Comparison of ENCODE assay signal across 12 cellular contexts in genomic region chr3:112133606-112134334, GRCh38. TPM values are rescaled to one million over a fixed set of nuclear protein-coding genes. Genes with fewer than 3 reads are reported as not detected.
DNase-seq lines count a peak whose midpoint lies in the region; ATAC-seq and TF ChIP-seq lines count a peak whose summit lies in the region.
"Had no signal": no experiment of that assay in that cellular context is flagged by ENCODE, and none has a peak within 500 bp of the region (broad histone marks: within the 10 kb centered on the region; RNA-seq: fewer than 3 reads in every experiment).

No MANE protein-coding gene starts in this region.

- no peak for DNase-seq in activated CD8-positive, alpha-beta memory T cell treated with anti-CD3 and anti-CD28 coated beads, Interleukin-2, amount 10 ng/mL, durations not matched to agents 7 days and 5 days
- no peak for DNase-seq in activated CD8-positive, alpha-beta memory T cell treated with anti-CD3 and anti-CD28 coated beads, Interleukin-2, amount 50 U/mL, for 48 hours
- no peak for DNase-seq in MM.1S
- DNase-seq in middle frontal gyrus (ENCODE audit: extremely low spot score, low spot score), result no peak
- DNase-seq in cortex of kidney (lab: John Stamatoyannopoulos, UW), result no peak
- DNase-seq: ACHN, NCI-H1092, NCI-H345 had no signal

- peak overlapping the region; percentile 80; the same call in 1 of the 2 replicates for H3K9ac ChIP-seq in MM.1S (ENCODE audit: low read length)

- H3F3A ChIP-seq in MM.1S (ENCODE audit: insufficient read depth, low read length), result peaks cover 53% of the 10 kb centered on the region

- no peak for TF ChIP-seq CTCF in MM.1S (IDR thresholded peaks at IDR 0.05; ENCODE audit: low read length)
- no peak for TF ChIP-seq CTCF in neutrophil (IDR thresholded peaks at IDR 0.05)

- H2AFZ ChIP-seq in MM.1S (ENCODE audit: low read length), result 0 out of 2 replicates have a peak overlapping the region, but pooled peaks have one; percentile 2

- CTCF ChIA-PET in activated CD8-positive, alpha-beta memory T cell treated with anti-CD3 and anti-CD28 coated beads, Interleukin-2, amount 10 ng/mL, durations not matched to agents 7 days and 5 days (lab: Charles Lee), result interaction anchor here (1.4 kb wide), 1 partner anchor 120 kb away, joined by 3 read pairs; no protein-coding TSS in a partner anchor

- no peaks in the 10 kb centered on the region for H3K9me3 Mint-ChIP-seq in activated CD8-positive, alpha-beta memory T cell treated with anti-CD3 and anti-CD28 coated beads, Interleukin-2, amount 10 ng/mL, durations not matched to agents 7 days and 5 days (ENCODE audit: low read depth)
- H3K9me3 Mint-ChIP-seq in activated naive CD8-positive, alpha-beta T cell (ENCODE audit: low read depth), result no peaks in the 10 kb centered on the region

- H3K4me3 ChIP-seq in MM.1S (ENCODE audit: low read length) (peak overlapping the region; percentile 68), neutrophil (ENCODE audit: low read depth in 1 of 2, low read length in 1 of 2) (no peak overlapping the region)
- H3K4me3 ChIP-seq: prostate gland had no signal

- H3K4me3 Mint-ChIP-seq in activated CD8-positive, alpha-beta memory T cell treated with anti-CD3 and anti-CD28 coated beads, Interleukin-2, amount 10 ng/mL, durations not matched to agents 7 days and 5 days, result peak overlapping the region; percentile 97
- peak overlapping the region; percentile 92 for H3K4me3 Mint-ChIP-seq in activated naive CD8-positive, alpha-beta T cell

- peak overlapping the region; percentile 94 for H3K27ac ChIP-seq in MM.1S (ENCODE audit: low read length)
- peak overlapping the region; percentile 73 for H3K27ac ChIP-seq in neutrophil
- H3K27ac ChIP-seq: prostate gland had no signal

- H3K9me2 ChIP-seq in MM.1S (replicated peaks; ENCODE audit: insufficient read depth, low read length), result no peaks in the 10 kb centered on the region

- ATAC-seq in activated CD8-positive, alpha-beta memory T cell treated with anti-CD3 and anti-CD28 coated beads, Interleukin-2, amount 10 ng/mL, durations not matched to agents 7 days and 5 days, result no peak
- no peak for ATAC-seq in GM19328 (IDR thresholded peaks at IDR 0.05; ENCODE audit: unreplicated experiment)

- H3K36me3 Mint-ChIP-seq in activated CD8-positive, alpha-beta memory T cell treated with anti-CD3 and anti-CD28 coated beads, Interleukin-2, amount 10 ng/mL, durations not matched to agents 7 days and 5 days, result peaks cover 8% of the 10 kb centered on the region
- peaks cover 2% of the 10 kb centered on the region for H3K36me3 Mint-ChIP-seq in activated naive CD8-positive, alpha-beta T cell

- H3K4me1 ChIP-seq in MM.1S (ENCODE audit: low read length) (peaks cover 70% of the 10 kb centered on the region), neutrophil (ENCODE audit: control insufficient read depth in 1 of 2, insufficient read depth in 1 of 2, low read depth in 1 of 2, low read length in 1 of 2) (peaks cover 23 to 52% of the 10 kb centered on the region in 2 experiments)
- H3K4me1 ChIP-seq: prostate gland had no signal

- peaks cover 62% of the 10 kb centered on the region for H3K4me1 Mint-ChIP-seq in activated CD8-positive, alpha-beta memory T cell treated with anti-CD3 and anti-CD28 coated beads, Interleukin-2, amount 10 ng/mL, durations not matched to agents 7 days and 5 days
- H3K4me1 Mint-ChIP-seq in activated naive CD8-positive, alpha-beta T cell (ENCODE audit: low read depth), result peaks cover 84% of the 10 kb centered on the region

- no peaks in the 10 kb centered on the region for H3K36me3 ChIP-seq in MM.1S (replicated peaks; ENCODE audit: insufficient read depth, low read length)
- H3K36me3 ChIP-seq in neutrophil, result no peaks in the 10 kb centered on the region
- H3K36me3 ChIP-seq: prostate gland had no signal

- no peaks in the 10 kb centered on the region for H3K27me3 Mint-ChIP-seq in activated CD8-positive, alpha-beta memory T cell treated with anti-CD3 and anti-CD28 coated beads, Interleukin-2, amount 10 ng/mL, durations not matched to agents 7 days and 5 days
- no peaks in the 10 kb centered on the region for H3K27me3 Mint-ChIP-seq in activated naive CD8-positive, alpha-beta T cell

- H3K9me3 ChIP-seq in MM.1S (replicated peaks; ENCODE audit: insufficient read depth, low read length), result no peaks in the 10 kb centered on the region
- H3K9me3 ChIP-seq in neutrophil, result no peaks in the 10 kb centered on the region
- H3K9me3 ChIP-seq: prostate gland had no signal

- H3K27ac Mint-ChIP-seq in activated CD8-positive, alpha-beta memory T cell treated with anti-CD3 and anti-CD28 coated beads, Interleukin-2, amount 10 ng/mL, durations not matched to agents 7 days and 5 days, result peak overlapping the region; percentile 95
- peak overlapping the region; percentile 96 for H3K27ac Mint-ChIP-seq in activated naive CD8-positive, alpha-beta T cell

- H4K20me1 ChIP-seq in MM.1S (ENCODE audit: insufficient read depth, low read length), result no peaks in the 10 kb centered on the region

- peaks cover 27% of the 10 kb centered on the region for H3K79me2 ChIP-seq in MM.1S (ENCODE audit: low read length)

- no peaks in the 10 kb centered on the region for H3K27me3 ChIP-seq in MM.1S (replicated peaks; ENCODE audit: insufficient read depth, low read length)
- no peaks in the 10 kb centered on the region for H3K27me3 ChIP-seq in neutrophil

- peak overlapping the region; percentile 88 for H3K4me2 ChIP-seq in MM.1S (ENCODE audit: low read depth, low read length)

RNA-seq across cellular contexts. Expression of gene GCSAM, which starts 0.7 kb away (rescaled TPM):
- total RNA-seq in activated CD8-positive, alpha-beta memory T cell treated with anti-CD3 and anti-CD28 coated beads, Interleukin-2, amount 10 ng/mL, durations not matched to agents 7 days and 5 days, result 1 to 10 TPM; 8.6 to 9.5 TPM

RNA-seq across cellular contexts. Expression of gene C3orf52, which starts 47.6 kb away (rescaled TPM):
- 1 to 10 TPM; 2.4 to 2.6 TPM for total RNA-seq in activated CD8-positive, alpha-beta memory T cell treated with anti-CD3 and anti-CD28 coated beads, Interleukin-2, amount 10 ng/mL, durations not matched to agents 7 days and 5 days
